Comparison of ENCODE assay signal across 1 cellular context in genomic region chr7:120740348-120740747, GRCh38.
TF ChIP-seq lines count a peak whose summit lies in the region.

No MANE protein-coding gene starts in this region.

TF ChIP-seq in K562, 482 proteins besides CTCF, POLR2A, EP300 and RAD21 (continued from another document):
- TF ChIP-seq, protein P1, sequence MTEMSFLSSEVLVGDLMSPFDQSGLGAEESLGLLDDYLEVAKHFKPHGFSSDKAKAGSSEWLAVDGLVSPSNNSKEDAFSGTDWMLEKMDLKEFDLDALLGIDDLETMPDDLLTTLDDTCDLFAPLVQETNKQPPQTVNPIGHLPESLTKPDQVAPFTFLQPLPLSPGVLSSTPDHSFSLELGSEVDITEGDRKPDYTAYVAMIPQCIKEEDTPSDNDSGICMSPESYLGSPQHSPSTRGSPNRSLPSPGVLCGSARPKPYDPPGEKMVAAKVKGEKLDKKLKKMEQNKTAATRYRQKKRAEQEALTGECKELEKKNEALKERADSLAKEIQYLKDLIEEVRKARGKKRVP (CRISPR knock-in tag; IDR thresholded peaks at IDR 0.05) = 0 out of 2 replicates have a peak, but pooled peaks have one; percentile 46
- TF ChIP-seq SMARCA4 (IDR thresholded peaks at IDR 0.05) (0 out of 2 replicates have a peak, but pooled peaks have one; percentile 27), ZNF551 (CRISPR knock-in tag; IDR thresholded peaks at IDR 0.05) (no peak), RFX1 (IDR thresholded peaks at IDR 0.05) (peak; percentile 24; the same call in 1 of the 2 replicates), MECOM (CRISPR knock-in tag; IDR thresholded peaks at IDR 0.05) (no peak), TAF1 (IDR thresholded peaks at IDR 0.05; ENCODE audit: control insufficient read depth, extremely low read depth, insufficient read depth, low read length, severe bottlenecking) (no peak), CSDE1 (IDR thresholded peaks at IDR 0.05) (0 out of 4 replicates have a peak, but pooled peaks of 1 of the 2 experiments have one; percentile 25), TAL1 (IDR thresholded peaks at IDR 0.05) (peak; percentile 45; the same call in 1 of the 2 replicates), TCF7 (IDR thresholded peaks at IDR 0.05; ENCODE audit: borderline replicate concordance) (no peak)
TF ChIP-seq in K562: peak in this region for 16.
